Comparison of ENCODE assay signal across 8 cellular contexts in the genomic region with DNA sequence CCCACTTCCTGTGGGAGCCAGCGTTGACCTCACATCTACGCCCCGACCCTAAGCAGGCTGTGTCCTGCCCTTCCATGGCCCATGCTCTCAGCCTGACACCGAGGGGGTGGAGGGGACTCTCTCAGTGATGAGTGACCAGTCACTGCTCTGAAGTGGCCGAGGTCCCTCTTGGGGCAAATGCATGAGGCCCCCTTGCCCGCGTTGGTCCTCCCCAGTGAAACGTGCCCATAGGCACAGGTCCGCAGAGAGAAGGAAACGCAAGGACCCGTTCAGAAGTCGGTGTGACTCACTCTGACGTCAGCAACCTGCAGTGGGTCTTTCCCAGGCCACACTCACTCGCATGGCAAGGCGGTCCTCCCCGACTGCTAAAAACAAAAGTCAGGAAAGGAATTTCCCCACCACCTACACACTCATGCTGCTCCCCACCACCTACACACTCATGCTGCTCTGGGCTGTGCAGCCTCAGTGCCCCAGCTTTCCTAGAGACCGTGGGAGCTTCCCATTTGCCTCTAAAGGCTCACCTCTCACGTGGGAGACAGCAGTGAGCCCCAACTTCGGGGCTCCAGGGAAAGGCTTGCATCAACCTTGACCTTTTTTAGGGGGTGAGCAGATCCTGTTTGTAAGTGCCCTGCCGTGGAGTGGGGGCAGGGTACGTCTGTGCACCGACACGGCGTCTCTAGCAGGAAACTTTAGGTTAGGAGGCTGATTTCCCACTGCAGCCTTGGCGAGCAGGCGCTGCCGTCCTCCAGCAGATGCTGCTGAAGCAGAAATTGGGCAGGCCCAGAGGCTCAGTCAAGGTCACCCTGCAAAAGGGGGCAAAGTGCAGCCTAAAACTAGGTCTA. TPM values are rescaled to one million over a fixed set of nuclear protein-coding genes. Genes with fewer than 3 reads are reported as not detected.
DNase-seq lines count a peak whose midpoint lies in the region; ATAC-seq and FAIRE-seq lines count a peak whose summit lies in the region.

No MANE protein-coding gene starts in this region.

- H3K36me3 ChIP-seq in CD4-positive, CD25-positive, alpha-beta regulatory T cell (ENCODE audit: control insufficient read depth, insufficient read depth, low read length): peaks cover 78% of the 10 kb centered on the region

- H3K9me3 ChIP-seq in CD4-positive, CD25-positive, alpha-beta regulatory T cell (ENCODE audit: control insufficient read depth in 2 of 2, low read length in 2 of 2): no peaks in the 10 kb centered on the region

- peaks cover 65% of the 10 kb centered on the region for H3K4me1 ChIP-seq in CD4-positive, CD25-positive, alpha-beta regulatory T cell (ENCODE audit: control insufficient read depth, insufficient read depth, low read length, poor library complexity, severe bottlenecking)

- no peak for FAIRE-seq in HTR-8/SVneo (lab: Jason Lieb, UNC)

- H3K4me3 ChIP-seq in CD4-positive, CD25-positive, alpha-beta regulatory T cell (ENCODE audit: low read depth, low read length): peak overlapping the region; percentile 73

- H3K9me3 Mint-ChIP-seq in CD4-positive, CD25-positive, alpha-beta regulatory T cell: no peaks in the 10 kb centered on the region

- peak overlapping the region; percentile 96 to 99 (median 99) for H3K27ac Mint-ChIP-seq in CD4-positive, CD25-positive, alpha-beta regulatory T cell

- H3K4me1 Mint-ChIP-seq in CD4-positive, CD25-positive, alpha-beta regulatory T cell: peaks cover 5 to 50% (median 31%) of the 10 kb centered on the region in 4 donors

- H3K36me3 Mint-ChIP-seq in CD4-positive, CD25-positive, alpha-beta regulatory T cell: peaks cover 45% of the 10 kb centered on the region

- peak overlapping the region; percentile 96 for H3K27ac ChIP-seq in CD4-positive, CD25-positive, alpha-beta regulatory T cell (ENCODE audit: insufficient read depth, low read length, poor library complexity, severe bottlenecking)

- H3K27me3 Mint-ChIP-seq in CD4-positive, CD25-positive, alpha-beta regulatory T cell: no peaks in the 10 kb centered on the region

- H3K27me3 ChIP-seq in CD4-positive, CD25-positive, alpha-beta regulatory T cell (ENCODE audit: control insufficient read depth, insufficient read depth, low read length): no peaks in the 10 kb centered on the region

- peak overlapping the region; percentile 84 to 86 (median 86) for H3K4me3 Mint-ChIP-seq in CD4-positive, CD25-positive, alpha-beta regulatory T cell

- peak; percentile 79 to 88 (median 82) for DNase-seq in CD4-positive, CD25-positive, alpha-beta regulatory T cell
- peak; percentile 84 for DNase-seq in HTR-8/SVneo (ENCODE audit: insufficient read length, low spot score)
- DNase-seq in activated T-cell treated with anti-CD3 and anti-CD28 coated beads for 4 hours: peak; percentile 92
- DNase-seq in iPS-NIHi7 (ENCODE audit: extremely low spot score): peak; percentile 46
- DNase-seq in stimulated activated CD8-positive, alpha-beta memory T cell treated with anti-CD3 and anti-CD28 coated beads, Interleukin-2, amount 100 ng/mL, for 48 hours (ENCODE audit: low read depth in 2 of 2): peak; percentile 83 to 94
- DNase-seq in HCEC 1CT: no peak
- no peak for DNase-seq in NCI-H524 treated with DMSO at 0.1 percent for 48 hours (lab: John Stamatoyannopoulos, UW)

- ATAC-seq in CD4-positive, CD25-positive, alpha-beta regulatory T cell (ENCODE audit: low read depth in 2 of 2): peak; percentile 84 to 87
- peak; percentile 67 for ATAC-seq in GM21447 (IDR thresholded peaks at IDR 0.05; ENCODE audit: unreplicated experiment)

RNA-seq across cellular contexts. Expression of gene UBASH3A, which starts 11.4 kb away (rescaled TPM):
- 56.0 TPM for total RNA-seq in CD4-positive, CD25-positive, alpha-beta regulatory T cell
- polyA plus RNA-seq in CD4-positive, CD25-positive, alpha-beta regulatory T cell: 10 to 100 TPM; 36.2 to 52.6 (median 44.4) TPM

RNA-seq across cellular contexts. Expression of gene TMPRSS3, which starts 19.3 kb away (rescaled TPM):
- 4.0 TPM for total RNA-seq in CD4-positive, CD25-positive, alpha-beta regulatory T cell
- polyA plus RNA-seq in CD4-positive, CD25-positive, alpha-beta regulatory T cell: 1 to 10 TPM; 1.1 to 2.4 (median 2.2) TPM

RNA-seq across cellular contexts. Expression of gene TFF1, which starts 48.8 kb away (rescaled TPM):
- not detected for total RNA-seq in CD4-positive, CD25-positive, alpha-beta regulatory T cell
- not detected for polyA plus RNA-seq in CD4-positive, CD25-positive, alpha-beta regulatory T cell

Comparison
In these comparisons a context has a peak if more than half of its experiments do, and no peak if none do; other contexts are left out.
1. DNase-seq: peak in CD4-positive, CD25-positive, alpha-beta regulatory T cell (3 of 3), HTR-8/SVneo (single experiment), activated T-cell treated with anti-CD3 and anti-CD28 coated beads for 4 hours (single experiment), iPS-NIHi7 (single experiment) and stimulated activated CD8-positive, alpha-beta memory T cell treated with anti-CD3 and anti-CD28 coated beads, Interleukin-2, amount 100 ng/mL, for 48 hours (2 of 2); none in HCEC 1CT (single experiment) and NCI-H524 treated with DMSO at 0.1 percent for 48 hours (single experiment).